1 cellular context compared by ENCODE assay signal in the genomic region with DNA sequence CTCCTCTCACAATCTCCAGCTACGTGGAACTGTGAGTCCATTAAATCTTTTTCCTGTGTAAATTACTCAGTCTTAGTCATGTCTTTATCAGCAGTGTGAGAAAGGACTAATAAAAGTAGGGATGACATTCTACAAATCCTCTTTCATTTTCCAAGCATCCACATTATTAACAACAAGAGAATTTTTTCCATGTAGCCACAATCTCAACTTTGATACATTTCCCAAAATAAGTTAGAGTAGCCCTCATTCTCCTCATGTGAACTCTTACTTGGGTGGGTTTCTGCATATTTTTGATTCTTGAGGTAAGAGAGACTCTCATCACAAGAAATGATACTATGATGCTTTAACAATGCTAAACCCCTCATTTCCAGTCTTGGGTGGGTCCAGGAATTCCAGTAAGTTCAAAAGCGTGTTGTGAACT.
TF ChIP-seq lines count a peak whose summit lies in the region.

No MANE protein-coding gene starts in this region.

TF ChIP-seq in IMR-90, 13 proteins besides CTCF, POLR2A, EP300 and RAD21:
- TF ChIP-seq MXI1 (IDR thresholded peaks at IDR 0.05; ENCODE audit: borderline replicate concordance, low read depth, low read length) (no peak), NFE2L2 (IDR thresholded peaks at IDR 0.05; ENCODE audit: low read depth, low read length) (no peak), CHD1 (IDR thresholded peaks at IDR 0.05; ENCODE audit: low read depth, low read length) (no peak), MAZ (IDR thresholded peaks at IDR 0.05; ENCODE audit: borderline replicate concordance, low read depth, low read length) (no peak), RCOR1 (IDR thresholded peaks at IDR 0.05; ENCODE audit: insufficient replicate concordance, low read length) (no peak), SMC3 (IDR thresholded peaks at IDR 0.05; ENCODE audit: low read depth, low read length) (no peak), RFX5 (IDR thresholded peaks at IDR 0.05; ENCODE audit: low read depth, low read length) (no peak), BHLHE40 (IDR thresholded peaks at IDR 0.05; ENCODE audit: low read depth, low read length) (no peak), CEBPB (IDR thresholded peaks at IDR 0.05; ENCODE audit: low read depth, low read length) (no peak), FOS (IDR thresholded peaks at IDR 0.05; ENCODE audit: low read depth, low read length) (no peak), MAFK (IDR thresholded peaks at IDR 0.05; ENCODE audit: low read depth, low read length) (no peak)
- TF ChIP-seq, protein P1, sequence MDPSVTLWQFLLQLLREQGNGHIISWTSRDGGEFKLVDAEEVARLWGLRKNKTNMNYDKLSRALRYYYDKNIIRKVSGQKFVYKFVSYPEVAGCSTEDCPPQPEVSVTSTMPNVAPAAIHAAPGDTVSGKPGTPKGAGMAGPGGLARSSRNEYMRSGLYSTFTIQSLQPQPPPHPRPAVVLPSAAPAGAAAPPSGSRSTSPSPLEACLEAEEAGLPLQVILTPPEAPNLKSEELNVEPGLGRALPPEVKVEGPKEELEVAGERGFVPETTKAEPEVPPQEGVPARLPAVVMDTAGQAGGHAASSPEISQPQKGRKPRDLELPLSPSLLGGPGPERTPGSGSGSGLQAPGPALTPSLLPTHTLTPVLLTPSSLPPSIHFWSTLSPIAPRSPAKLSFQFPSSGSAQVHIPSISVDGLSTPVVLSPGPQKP (IDR thresholded peaks at IDR 0.05; ENCODE audit: borderline replicate concordance, low read depth, low read length) = no peak
- TF ChIP-seq, protein P2, sequence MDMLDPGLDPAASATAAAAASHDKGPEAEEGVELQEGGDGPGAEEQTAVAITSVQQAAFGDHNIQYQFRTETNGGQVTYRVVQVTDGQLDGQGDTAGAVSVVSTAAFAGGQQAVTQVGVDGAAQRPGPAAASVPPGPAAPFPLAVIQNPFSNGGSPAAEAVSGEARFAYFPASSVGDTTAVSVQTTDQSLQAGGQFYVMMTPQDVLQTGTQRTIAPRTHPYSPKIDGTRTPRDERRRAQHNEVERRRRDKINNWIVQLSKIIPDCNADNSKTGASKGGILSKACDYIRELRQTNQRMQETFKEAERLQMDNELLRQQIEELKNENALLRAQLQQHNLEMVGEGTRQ (IDR thresholded peaks at IDR 0.05; ENCODE audit: low read depth, low read length) = no peak
